18 cellular contexts compared by ENCODE assay signal in genomic region chr3:84960581-84960980, GRCh38. TPM values are rescaled to one million over a fixed set of nuclear protein-coding genes. Genes with fewer than 3 reads are reported as not detected.
DNase-seq lines count a peak whose midpoint lies in the region; ATAC-seq and TF ChIP-seq lines count a peak whose summit lies in the region.
"Had no signal": no experiment of that assay in that cellular context is flagged by ENCODE, and none has a peak within 500 bp of the region (broad histone marks: within the 10 kb centered on the region; RNA-seq: fewer than 3 reads in every experiment).

No MANE protein-coding gene starts in this region.

- DNase-seq in left ventricle myocardium inferior (no peak), Right ventricle myocardium inferior (ENCODE audit: missing footprints) (no peak), caudate nucleus (lab: John Stamatoyannopoulos, UW) (peak in 17 of 61 donors; percentile 4 to 46 (median 18)), type B pancreatic cell (ENCODE audit: extremely low spot score, unreplicated experiment) (no peak), NCI-H510A (lab: John Stamatoyannopoulos, UW) (no peak), esophagus squamous epithelium (lab: John Stamatoyannopoulos, UW) (no peak)
- DNase-seq in naive thymus-derived CD4-positive, alpha-beta T cell, result no peak
- DNase-seq: central memory CD4-positive, alpha-beta T cell; DMS79 treated with DMSO at 0.1 percent for 48 hours; NCI-H524 treated with DMSO at 0.1 percent for 48 hours; Right ventricle myocardium superior; stimulated activated CD4-positive, alpha-beta T cell treated with anti-CD3 and anti-CD28 coated beads, Interleukin-1b, Interleukin-23, amount 100 ng/mL, for 48 hours; uterus had no signal

- TF ChIP-seq CTCF in left ventricle myocardium inferior (IDR thresholded peaks at IDR 0.05; ENCODE audit: borderline replicate concordance), result no peak
- no peak for TF ChIP-seq CTCF in type B pancreatic cell (conservative IDR thresholded peaks at IDR 0.05)
- TF ChIP-seq CTCF in esophagus squamous epithelium (IDR thresholded peaks at IDR 0.05), result no peak

- CTCF ChIA-PET in naive thymus-derived CD4-positive, alpha-beta T cell (lab: Charles Lee), result no interaction called here

- H3K9me3 Mint-ChIP-seq in naive thymus-derived CD4-positive, alpha-beta T cell, result peaks cover 0 to 14% (median 4%) of the 10 kb centered on the region in 11 donors
- H3K9me3 Mint-ChIP-seq in type B pancreatic cell, result no peaks in the 10 kb centered on the region
- H3K9me3 Mint-ChIP-seq: activated naive CD4-positive, alpha-beta T cell treated with anti-CD3 and anti-CD28 coated beads, Interleukin-2, amount 50 U/mL, for 24 hours had no signal

- no peak for ATAC-seq in Right ventricle myocardium inferior
- ATAC-seq in naive thymus-derived CD4-positive, alpha-beta T cell, result no peak
- no peak for ATAC-seq in activated CD4-positive, CD25-positive, alpha-beta regulatory T cell treated with anti-CD3 and anti-CD28 coated beads, Interleukin-2, amount 50 U/mL, for 24 hours

- peak overlapping the region in 9 of 10 donors; percentile 4 to 71 (median 22) for H3K4me3 Mint-ChIP-seq in naive thymus-derived CD4-positive, alpha-beta T cell
- H3K4me3 Mint-ChIP-seq in type B pancreatic cell, result peak overlapping the region; percentile 80

- no peak overlapping the region for H3K27ac Mint-ChIP-seq in naive thymus-derived CD4-positive, alpha-beta T cell
- peak overlapping the region; percentile 13 for H3K27ac Mint-ChIP-seq in type B pancreatic cell
- H3K27ac Mint-ChIP-seq: activated naive CD4-positive, alpha-beta T cell treated with anti-CD3 and anti-CD28 coated beads, Interleukin-2, amount 50 U/mL, for 24 hours; memory B cell had no signal

- H3K27ac ChIP-seq in left ventricle myocardium inferior (replicated peaks) (no peak overlapping the region), caudate nucleus (ENCODE audit: low read depth, low read length) (peak overlapping the region; percentile 54), esophagus squamous epithelium (no peak overlapping the region)
- no peak overlapping the region for H3K27ac ChIP-seq in naive thymus-derived CD4-positive, alpha-beta T cell (ENCODE audit: low read depth, low read length)
- H3K27ac ChIP-seq: epithelial cell of prostate, parathyroid adenoma, uterus had no signal

- TF ChIP-seq POLR2A in esophagus squamous epithelium (IDR thresholded peaks at IDR 0.05), result no peak

- POLR2A ChIA-PET in naive thymus-derived CD4-positive, alpha-beta T cell (lab: Charles Lee), result no interaction called here

- peaks cover 0 to 7% (median 0%) of the 10 kb centered on the region in 5 donors for H3K36me3 Mint-ChIP-seq in naive thymus-derived CD4-positive, alpha-beta T cell
- no peaks in the 10 kb centered on the region for H3K36me3 Mint-ChIP-seq in type B pancreatic cell

- peaks cover 43 to 63% (median 45%) of the 10 kb centered on the region in 5 donors for H3K27me3 Mint-ChIP-seq in naive thymus-derived CD4-positive, alpha-beta T cell
- H3K27me3 Mint-ChIP-seq in type B pancreatic cell, result peaks cover 76% of the 10 kb centered on the region

- H3K36me3 ChIP-seq in left ventricle myocardium inferior (no peaks in the 10 kb centered on the region), esophagus squamous epithelium (no peaks in the 10 kb centered on the region)
- no peaks in the 10 kb centered on the region for H3K36me3 ChIP-seq in naive thymus-derived CD4-positive, alpha-beta T cell (ENCODE audit: control insufficient read depth in 2 of 3, insufficient read depth in 3 of 3, low read length in 3 of 3)
- H3K36me3 ChIP-seq: uterus had no signal

- intact Hi-C loops in left ventricle myocardium inferior (cut with micrococcal nuclease), result no loop called here
- intact Hi-C loops in Right ventricle myocardium inferior (cut with DNase I), result no loop called here
- intact Hi-C loops in naive thymus-derived CD4-positive, alpha-beta T cell (cut with micrococcal nuclease), result no loop called here
- intact Hi-C loops in esophagus squamous epithelium (cut with DNase I), result no loop called here

- H3K27me3 ChIP-seq in left ventricle myocardium inferior (ENCODE audit: low read depth) (peaks cover 78% of the 10 kb centered on the region), esophagus squamous epithelium (peaks cover 0 to 59% (median 12%) of the 10 kb centered on the region in 4 donors)
- peaks cover 0 to 11% of the 10 kb centered on the region in 2 donors for H3K27me3 ChIP-seq in naive thymus-derived CD4-positive, alpha-beta T cell (ENCODE audit: control insufficient read depth in 2 of 2, insufficient read depth in 2 of 2, low read length in 2 of 2)

- 10 to 17% methylated on average over 12 of the region's 12 CpGs for WGBS in esophagus squamous epithelium, 2 donors

- peaks cover 11 to 33% (median 23%) of the 10 kb centered on the region in 7 donors for H3K4me1 Mint-ChIP-seq in naive thymus-derived CD4-positive, alpha-beta T cell
- H3K4me1 Mint-ChIP-seq in type B pancreatic cell (ENCODE audit: unreplicated experiment), result peaks cover 17% of the 10 kb centered on the region

- peaks cover 25% of the 10 kb centered on the region for H3K4me1 ChIP-seq in left ventricle myocardium inferior
- peaks cover 0 to 6% of the 10 kb centered on the region in 2 donors for H3K4me1 ChIP-seq in naive thymus-derived CD4-positive, alpha-beta T cell (ENCODE audit: control insufficient read depth in 2 of 2, insufficient read depth in 2 of 2, low read length in 2 of 2)
- peaks cover 4 to 21% (median 8%) of the 10 kb centered on the region in 3 donors for H3K4me1 ChIP-seq in esophagus squamous epithelium
- H3K4me1 ChIP-seq: parathyroid adenoma had no signal

- peak overlapping the region; percentile 69 for H3K4me3 ChIP-seq in left ventricle myocardium inferior
- H3K4me3 ChIP-seq in naive thymus-derived CD4-positive, alpha-beta T cell (ENCODE audit: low read length), result no peak overlapping the region
- H3K4me3 ChIP-seq in esophagus squamous epithelium, result peak overlapping the region in 1 of 4 donors; percentile 13

- H3K9me3 ChIP-seq in left ventricle myocardium inferior (replicated peaks) (no peaks in the 10 kb centered on the region), esophagus squamous epithelium (no peaks in the 10 kb centered on the region)
- H3K9me3 ChIP-seq in naive thymus-derived CD4-positive, alpha-beta T cell (ENCODE audit: control insufficient read depth in 2 of 3, low read length in 3 of 3), result no peaks in the 10 kb centered on the region
- H3K9me3 ChIP-seq: uterus had no signal

RNA-seq across cellular contexts. Expression of gene CADM2, which starts 1.8 kb away (rescaled TPM):
- total RNA-seq in left ventricle myocardium inferior (4.3 TPM), Right ventricle myocardium inferior (0.76 TPM), type B pancreatic cell (ENCODE audit: low replicate concordance) (4.0 and 11.4 TPM in 2 replicates), esophagus squamous epithelium (under 1 TPM; 0.08 to 0.76 (median 0.34) TPM)
- under 1 TPM in 1 of 5 experiments, not detected in 4; 0.40 TPM for total RNA-seq in naive thymus-derived CD4-positive, alpha-beta T cell
- polyA plus RNA-seq in naive thymus-derived CD4-positive, alpha-beta T cell, result not detected
